In the genomic region with DNA sequence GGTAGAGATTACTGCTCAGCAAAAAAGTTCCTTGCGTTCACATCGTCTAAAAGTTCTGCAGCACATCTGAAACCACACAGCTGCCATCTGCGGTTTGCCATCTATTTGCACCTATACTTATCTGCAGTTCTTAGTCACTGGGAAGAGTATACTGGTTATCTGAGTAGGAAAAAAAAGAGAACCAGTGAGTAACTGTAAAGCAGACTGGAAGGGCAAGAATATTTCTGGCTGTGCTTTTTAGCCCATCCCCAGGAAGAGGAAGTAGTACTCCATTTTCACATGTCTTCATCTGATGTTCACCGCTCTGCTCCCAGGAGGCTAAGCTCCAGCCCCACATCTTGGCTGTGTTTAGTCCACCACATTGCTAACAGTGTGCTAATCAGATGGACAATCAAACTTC, we compare ENCODE assay signal across 8 cellular contexts.
DNase-seq lines count a peak whose midpoint lies in the region; ATAC-seq lines count a peak whose summit lies in the region.

No MANE protein-coding gene starts in this region.

- H3K4me3 Mint-ChIP-seq in stimulated activated naive B cell treated with anti-CD40 and anti-IgM and Interleukin-4, amounts not matched to agents 10 μg/mL and 1 μg/mL and 100 μg/mL, for 72 hours, result no peak overlapping the region

- peak; percentile 66 for ATAC-seq in HG03520 (IDR thresholded peaks at IDR 0.05; ENCODE audit: unreplicated experiment)
- peak; percentile 64 to 82 for ATAC-seq in stimulated activated naive B cell treated with anti-CD40 and anti-IgM and Interleukin-4, amounts not matched to agents 10 μg/mL and 1 μg/mL and 100 μg/mL, for 72 hours (replicated peaks)
- ATAC-seq in HG02571 (IDR thresholded peaks at IDR 0.05; ENCODE audit: unreplicated experiment), result no peak
- ATAC-seq in GM18502 (IDR thresholded peaks at IDR 0.05; ENCODE audit: poor library complexity, unreplicated experiment), result no peak

- no peaks in the 10 kb centered on the region for H3K9me3 Mint-ChIP-seq in stimulated activated naive B cell treated with anti-CD40 and anti-IgM and Interleukin-4, amounts not matched to agents 10 μg/mL and 1 μg/mL and 100 μg/mL, for 72 hours

- H3K4me1 Mint-ChIP-seq in stimulated activated naive B cell treated with anti-CD40 and anti-IgM and Interleukin-4, amounts not matched to agents 10 μg/mL and 1 μg/mL and 100 μg/mL, for 72 hours, result peaks cover 8 to 22% of the 10 kb centered on the region in 2 donors

- DNase-seq in DMS53 (lab: John Stamatoyannopoulos, UW), result peak; percentile 0
- DNase-seq in DMS53 treated with DMSO at 0.1 percent for 48 hours (lab: John Stamatoyannopoulos, UW; ENCODE audit: unreplicated experiment), result no peak
- peak; percentile 87 for DNase-seq in amniotic epithelial cell (ENCODE audit: low read depth)
- no peak for DNase-seq in stimulated activated naive B cell treated with anti-CD40 and anti-IgM and Interleukin-4, amounts not matched to agents 10 μg/mL and 1 μg/mL and 100 μg/mL, for 72 hours
- DNase-seq in NCI-H2081 (lab: John Stamatoyannopoulos, UW), result no peak

- peaks cover 43 to 56% of the 10 kb centered on the region in 2 donors for H3K27me3 Mint-ChIP-seq in stimulated activated naive B cell treated with anti-CD40 and anti-IgM and Interleukin-4, amounts not matched to agents 10 μg/mL and 1 μg/mL and 100 μg/mL, for 72 hours

- H3K27ac Mint-ChIP-seq in stimulated activated naive B cell treated with anti-CD40 and anti-IgM and Interleukin-4, amounts not matched to agents 10 μg/mL and 1 μg/mL and 100 μg/mL, for 72 hours, result no peak overlapping the region

- no peaks in the 10 kb centered on the region for H3K36me3 Mint-ChIP-seq in stimulated activated naive B cell treated with anti-CD40 and anti-IgM and Interleukin-4, amounts not matched to agents 10 μg/mL and 1 μg/mL and 100 μg/mL, for 72 hours

Comparison
In these comparisons a context has a peak if more than half of its experiments do, and no peak if none do; other contexts are left out.
1. DNase-seq: peak in DMS53 (single experiment) and amniotic epithelial cell (single experiment); none in DMS53 treated with DMSO at 0.1 percent for 48 hours (single experiment), stimulated activated naive B cell treated with anti-CD40 and anti-IgM and Interleukin-4, amounts not matched to agents 10 μg/mL and 1 μg/mL and 100 μg/mL, for 72 hours (single experiment) and NCI-H2081 (0 of 2).
2. ATAC-seq: peak in HG03520 (single experiment) and stimulated activated naive B cell treated with anti-CD40 and anti-IgM and Interleukin-4, amounts not matched to agents 10 μg/mL and 1 μg/mL and 100 μg/mL, for 72 hours (2 of 2); none in HG02571 (single experiment) and GM18502 (single experiment).